28 cellular contexts compared by ENCODE assay signal in genomic region chr11:79241205-79241604, GRCh38.
"Had no signal": no experiment of that assay in that cellular context is flagged by ENCODE, and none has a peak within 500 bp of the region (broad histone marks: within the 10 kb centered on the region; RNA-seq: fewer than 3 reads in every experiment).

No MANE protein-coding gene starts in this region.

- ATAC-seq: activated CD8-positive, alpha-beta T cell treated with anti-CD3 and anti-CD28 coated beads, Interleukin-2, amount 10 ng/mL, durations not matched to agents 7 days and 5 days had no signal

- H3K27me3 Mint-ChIP-seq: activated naive CD8-positive, alpha-beta T cell treated with anti-CD3 and anti-CD28 coated beads for 36 hours; activated T-cell treated with anti-CD3 and anti-CD28 coated beads, Interleukin-2, amount 50 U/mL, for 24 hours had no signal

- H3K27ac Mint-ChIP-seq: activated CD8-positive, alpha-beta T cell treated with anti-CD3 and anti-CD28 coated beads, Interleukin-2, amount 10 ng/mL, durations not matched to agents 7 days and 5 days; activated naive CD8-positive, alpha-beta T cell treated with anti-CD3 and anti-CD28 coated beads for 36 hours; activated T-cell treated with anti-CD3 and anti-CD28 coated beads, Interleukin-2, amount 50 U/mL, for 24 hours; activated T-helper 1 cell treated with anti-CD3 and anti-CD28 coated beads, Interleukin-12 subunit alpha, Interleukin-12 subunit beta, Interleukin-2, Interleukin-4 antibody, amounts not matched to agents 30 ng/mL and 10 ng/mL and 1 ng/mL, durations not matched to agents 14 hours and 24 hours and 36 hours had no signal

- H3K36me3 Mint-ChIP-seq: activated naive CD8-positive, alpha-beta T cell treated with anti-CD3 and anti-CD28 coated beads for 36 hours had no signal

- DNase-seq: activated CD4-positive, alpha-beta T cell treated with anti-CD3 and anti-CD28 coated beads for 1 hour; activated CD4-positive, alpha-beta T cell treated with anti-CD3 and anti-CD28 coated beads for 48 hours; activated CD4-positive, alpha-beta T cell treated with anti-CD3 and anti-CD28 coated beads, Interleukin-2, amount 50 U/mL, for 4 hours; activated CD4-positive, CD25-positive, alpha-beta regulatory T cell; activated CD8-positive, alpha-beta T cell treated with anti-CD3 and anti-CD28 coated beads, Interleukin-2, amount 10 ng/mL, durations not matched to agents 7 days and 5 days; activated gamma-delta T cell treated with Interleukin-2 at 50 U/mL for 16 hours; activated naive CD4-positive, alpha-beta T cell treated with anti-CD3 and anti-CD28 coated beads, Interleukin-2, amount 50 U/mL, for 16 hours; activated naive CD8-positive, alpha-beta T cell treated with anti-CD3 and anti-CD28 coated beads for 36 hours; activated T-cell treated with anti-CD3 and anti-CD28 coated beads, Interleukin-2, amount 50 U/mL, for 24 hours; amygdala; caudate nucleus; cerebellar nuclear complex; MM.1S; MV-4-11; NCI-H1092; NCI-H1436 treated with DMSO at 0.1 percent for 48 hours; NCI-H1694 treated with DMSO at 0.1 percent for 48 hours; NCI-H2029; NCI-H510A; NCI-H526; NCI-H748 treated with DMSO at 0.1 percent for 48 hours; NK-92 treated with Interleukin-12 subunit alpha and Interleukin-12 subunit beta, amount 100 ng/mL, for 24 hours; PC-9; Right ventricle myocardium superior; SJCRH30; T1000; WERI-Rb-1 had no signal

- H3K4me3 Mint-ChIP-seq: activated CD8-positive, alpha-beta T cell treated with anti-CD3 and anti-CD28 coated beads, Interleukin-2, amount 10 ng/mL, durations not matched to agents 7 days and 5 days; activated naive CD8-positive, alpha-beta T cell treated with anti-CD3 and anti-CD28 coated beads for 36 hours; activated T-cell treated with anti-CD3 and anti-CD28 coated beads, Interleukin-2, amount 50 U/mL, for 24 hours; activated T-helper 1 cell treated with anti-CD3 and anti-CD28 coated beads, Interleukin-12 subunit alpha, Interleukin-12 subunit beta, Interleukin-2, Interleukin-4 antibody, amounts not matched to agents 30 ng/mL and 10 ng/mL and 1 ng/mL, durations not matched to agents 14 hours and 24 hours and 36 hours had no signal

- H3K4me1 Mint-ChIP-seq: activated naive CD8-positive, alpha-beta T cell treated with anti-CD3 and anti-CD28 coated beads for 36 hours had no signal

- H3K9me3 Mint-ChIP-seq: activated naive CD8-positive, alpha-beta T cell treated with anti-CD3 and anti-CD28 coated beads for 36 hours; activated T-cell treated with anti-CD3 and anti-CD28 coated beads, Interleukin-2, amount 50 U/mL, for 24 hours; activated T-helper 1 cell treated with anti-CD3 and anti-CD28 coated beads, Interleukin-12 subunit alpha, Interleukin-12 subunit beta, Interleukin-2, Interleukin-4 antibody, amounts not matched to agents 30 ng/mL and 10 ng/mL and 1 ng/mL, durations not matched to agents 14 hours and 24 hours and 36 hours had no signal
